In genomic region chr15:79849789-79850188, GRCh38 we compare ENCODE assay signal across 8 cellular contexts. TPM values are rescaled to one million over a fixed set of nuclear protein-coding genes. Genes with fewer than 3 reads are reported as not detected.
DNase-seq lines count a peak whose midpoint lies in the region; ATAC-seq and TF ChIP-seq lines count a peak whose summit lies in the region.

No MANE protein-coding gene starts in this region.

- H3K9me3 ChIP-seq in lower lobe of right lung, result no peaks in the 10 kb centered on the region
- no peaks in the 10 kb centered on the region for H3K9me3 ChIP-seq in esophagus squamous epithelium

- H3K36me3 ChIP-seq in lower lobe of right lung, result peaks cover 40% of the 10 kb centered on the region
- peaks cover 0 to 33% (median 0%) of the 10 kb centered on the region in 3 donors for H3K36me3 ChIP-seq in esophagus squamous epithelium

- H3K4me3 ChIP-seq in lower lobe of right lung (no peak overlapping the region), esophagus squamous epithelium (no peak overlapping the region)

- peak in 1 of 2 donors; percentile 60 for ATAC-seq in lower lobe of right lung
- ATAC-seq in HG03039 (IDR thresholded peaks at IDR 0.05; ENCODE audit: unreplicated experiment), result no peak
- no peak for ATAC-seq in GM21447 (IDR thresholded peaks at IDR 0.05; ENCODE audit: unreplicated experiment)

- H3K27ac ChIP-seq in lower lobe of right lung (no peak overlapping the region), esophagus squamous epithelium (no peak overlapping the region)

- TF ChIP-seq POLR2A in esophagus squamous epithelium (IDR thresholded peaks at IDR 0.05), result no peak

- DNase-seq in NCI-H146 (lab: John Stamatoyannopoulos, UW) (peak; percentile 9), NCI-H146 treated with DMSO at 0.1 percent for 48 hours (lab: John Stamatoyannopoulos, UW; ENCODE audit: unreplicated experiment) (no peak), LHCN-M2 (ENCODE audit: low read depth) (peak; percentile 27), anterior cingulate cortex (lab: John Stamatoyannopoulos, UW) (peak in 36 of 58 donors; percentile 1 to 51 (median 10)), lower lobe of right lung (no peak), esophagus squamous epithelium (lab: John Stamatoyannopoulos, UW) (no peak)

- TF ChIP-seq CTCF in lower lobe of right lung (IDR thresholded peaks at IDR 0.05), result peak; percentile 50
- peak in 3 of 6 experiments; percentile 17 to 48 (median 29) for TF ChIP-seq CTCF in esophagus squamous epithelium (IDR thresholded peaks at IDR 0.05)

- intact Hi-C loops in lower lobe of right lung (cut with DNase I) (no loop called here), esophagus squamous epithelium (cut with DNase I) (no loop called here)

- H3K4me1 ChIP-seq in lower lobe of right lung (no peaks in the 10 kb centered on the region), esophagus squamous epithelium (peaks cover 0 to 9% (median 0%) of the 10 kb centered on the region in 3 donors)

- 78 to 86% methylated on average over 3 of the region's 3 CpGs for WGBS in esophagus squamous epithelium, 2 donors

- no peaks in the 10 kb centered on the region for H3K27me3 ChIP-seq in lower lobe of right lung (ENCODE audit: low read depth)
- H3K27me3 ChIP-seq in esophagus squamous epithelium, result no peaks in the 10 kb centered on the region

RNA-seq across cellular contexts. Expression of gene MTHFS, which starts 47.0 kb away (rescaled TPM):
- total RNA-seq in LHCN-M2 (2014; rRNA removed) (20.5 and 24.5 TPM in 2 replicates), lower lobe of right lung (37.4 TPM), esophagus squamous epithelium (10 to 100 TPM in 2 of 4 donors, 1 to 10 TPM in 2; 4.8 to 11.8 (median 9.9) TPM)
- 26.5 TPM for polyA plus RNA-seq in LHCN-M2 (2012)

Comparison
In these comparisons a context has a peak if more than half of its experiments do, and no peak if none do; other contexts are left out.
1. DNase-seq: peak in NCI-H146 (single experiment), LHCN-M2 (single experiment) and anterior cingulate cortex (36 of 58); none in NCI-H146 treated with DMSO at 0.1 percent for 48 hours (single experiment), lower lobe of right lung (single experiment) and esophagus squamous epithelium (single experiment).